In genomic region chr15:45588199-45588910, GRCh38 we compare ENCODE assay signal across 1 cellular context.
TF ChIP-seq lines count a peak whose summit lies in the region.

No MANE protein-coding gene starts in this region.

TF ChIP-seq in HepG2, 621 proteins besides CTCF, POLR2A, EP300 and RAD21 (continued from another document):
- TF ChIP-seq SIN3A (IDR thresholded peaks at IDR 0.05; ENCODE audit: borderline replicate concordance, low read depth, low read length) (0 out of 2 replicates have a peak, but pooled peaks have one; percentile 35), HOXA5 (CRISPR knock-in tag; IDR thresholded peaks at IDR 0.05) (no peak), ZNF646 (CRISPR knock-in tag; IDR thresholded peaks at IDR 0.05) (no peak), ISX (CRISPR knock-in tag; conservative IDR thresholded peaks at IDR 0.05) (no peak), ATAD3A (CRISPR knock-in tag; IDR thresholded peaks at IDR 0.05) (no peak), DRAP1 (CRISPR knock-in tag; IDR thresholded peaks at IDR 0.05) (peak; percentile 71), REL (CRISPR knock-in tag; conservative IDR thresholded peaks at IDR 0.05) (no peak), ETV5 (CRISPR knock-in tag; IDR thresholded peaks at IDR 0.05; ENCODE audit: borderline replicate concordance) (0 out of 2 replicates have a peak, but pooled peaks have one; percentile 36)
